26 cellular contexts compared by ENCODE assay signal in the genomic region with DNA sequence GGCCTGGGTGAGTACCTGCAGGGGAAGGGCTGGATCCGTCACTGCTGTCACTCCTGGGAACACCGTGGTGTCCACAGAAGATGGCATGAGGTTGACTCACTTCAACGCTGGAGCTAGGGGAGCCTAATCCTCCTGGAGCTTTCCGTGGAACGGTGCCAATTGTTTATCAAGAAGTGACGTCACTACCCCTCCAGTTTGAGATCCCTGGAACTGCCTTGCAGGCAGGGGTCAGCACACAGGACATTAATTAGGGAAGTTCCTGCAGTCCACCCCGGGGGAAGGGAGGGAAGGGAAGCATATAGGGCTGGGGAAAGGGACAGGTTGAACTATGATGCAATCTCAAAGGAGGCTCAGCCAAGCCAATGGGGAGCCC.
"Had no signal": no experiment of that assay in that cellular context is flagged by ENCODE, and none has a peak within 500 bp of the region (broad histone marks: within the 10 kb centered on the region; RNA-seq: fewer than 3 reads in every experiment).

No MANE protein-coding gene starts in this region.

- H3K27me3 ChIP-seq: breast epithelium, MG63 had no signal

- H3K9me3 Mint-ChIP-seq: activated naive CD4-positive, alpha-beta T cell treated with anti-CD3 and anti-CD28 coated beads, Interleukin-2, amount 50 U/mL, for 24 hours; activated T-cell treated with anti-CD3 and anti-CD28 coated beads, Interleukin-2, amount 50 U/mL, for 24 hours; activated T-helper 1 cell treated with anti-CD3 and anti-CD28 coated beads, Interleukin-12 subunit alpha, Interleukin-12 subunit beta, Interleukin-2, Interleukin-4 antibody, amounts not matched to agents 30 ng/mL and 10 ng/mL and 1 ng/mL, durations not matched to agents 14 hours and 24 hours and 36 hours; T-helper 1 cell treated with Interleukin-12 subunit alpha and Interleukin-12 subunit beta and Interleukin-4 antibody, amounts not matched to agents 30 μg/mL and 1 μg/mL, for 36 hours had no signal

- DNase-seq: activated CD4-positive, alpha-beta T cell treated with anti-CD3 and anti-CD28 coated beads for 48 hours; activated CD4-positive, alpha-beta T cell treated with anti-CD3 and anti-CD28 coated beads, Interleukin-2, amount 50 U/mL, for 48 hours; activated CD4-positive, CD25-positive, alpha-beta regulatory T cell treated with anti-CD3 and anti-CD28 coated beads, Interleukin-2, amount 50 U/mL, for 72 hours; activated CD8-positive, alpha-beta memory T cell treated with anti-CD3 and anti-CD28 coated beads, Interleukin-2, amount 10 ng/mL, durations not matched to agents 7 days and 5 days; activated effector memory CD4-positive, alpha-beta T cell treated with Interleukin-2 at 50 U/mL for 16 hours; activated naive CD4-positive, alpha-beta T cell; activated T-cell treated with anti-CD3 and anti-CD28 coated beads, Interleukin-2, amount 50 U/mL, for 24 hours; aorta; caudate nucleus; MG63; MV-4-11; NCI-H1092 treated with DMSO at 0.1 percent for 48 hours; NCI-H1417 treated with DMSO at 0.1 percent for 48 hours; NCI-H1694; NCI-H2029; NCI-H748 treated with DMSO at 0.1 percent for 48 hours; OCI-M1; SHP77 had no signal

- H3K4me1 Mint-ChIP-seq: activated CD8-positive, alpha-beta memory T cell treated with anti-CD3 and anti-CD28 coated beads, Interleukin-2, amount 10 ng/mL, durations not matched to agents 7 days and 5 days; activated naive CD4-positive, alpha-beta T cell treated with anti-CD3 and anti-CD28 coated beads, Interleukin-2, amount 50 U/mL, for 24 hours had no signal

- H3K9me3 ChIP-seq: breast epithelium, MG63, SJSA1 had no signal

- ATAC-seq: activated CD8-positive, alpha-beta memory T cell treated with anti-CD3 and anti-CD28 coated beads, Interleukin-2, amount 10 ng/mL, durations not matched to agents 7 days and 5 days; Panc1 had no signal

- H3K36me3 Mint-ChIP-seq: activated CD8-positive, alpha-beta memory T cell treated with anti-CD3 and anti-CD28 coated beads, Interleukin-2, amount 10 ng/mL, durations not matched to agents 7 days and 5 days; activated naive CD4-positive, alpha-beta T cell treated with anti-CD3 and anti-CD28 coated beads, Interleukin-2, amount 50 U/mL, for 24 hours; WTC11 had no signal

- H3K27ac ChIP-seq: breast epithelium, RWPE1, SJSA1 had no signal

- H3K4me3 Mint-ChIP-seq: activated CD8-positive, alpha-beta memory T cell treated with anti-CD3 and anti-CD28 coated beads, Interleukin-2, amount 10 ng/mL, durations not matched to agents 7 days and 5 days; activated naive CD4-positive, alpha-beta T cell treated with anti-CD3 and anti-CD28 coated beads, Interleukin-2, amount 50 U/mL, for 24 hours; activated T-cell treated with anti-CD3 and anti-CD28 coated beads, Interleukin-2, amount 50 U/mL, for 24 hours; activated T-helper 1 cell treated with anti-CD3 and anti-CD28 coated beads, Interleukin-12 subunit alpha, Interleukin-12 subunit beta, Interleukin-2, Interleukin-4 antibody, amounts not matched to agents 30 ng/mL and 10 ng/mL and 1 ng/mL, durations not matched to agents 14 hours and 24 hours and 36 hours; T-helper 1 cell treated with Interleukin-12 subunit alpha and Interleukin-12 subunit beta and Interleukin-4 antibody, amounts not matched to agents 30 μg/mL and 1 μg/mL, for 36 hours; WTC11 had no signal

- H3K4me1 ChIP-seq: breast epithelium, SJSA1 had no signal

- H3K4me3 ChIP-seq: breast epithelium, MG63, SJSA1 had no signal

- H3K36me3 ChIP-seq: breast epithelium, MG63, SJSA1 had no signal

- H3K27ac Mint-ChIP-seq: activated CD8-positive, alpha-beta memory T cell treated with anti-CD3 and anti-CD28 coated beads, Interleukin-2, amount 10 ng/mL, durations not matched to agents 7 days and 5 days; activated naive CD4-positive, alpha-beta T cell treated with anti-CD3 and anti-CD28 coated beads, Interleukin-2, amount 50 U/mL, for 24 hours; activated T-cell treated with anti-CD3 and anti-CD28 coated beads, Interleukin-2, amount 50 U/mL, for 24 hours; activated T-helper 1 cell treated with anti-CD3 and anti-CD28 coated beads, Interleukin-12 subunit alpha, Interleukin-12 subunit beta, Interleukin-2, Interleukin-4 antibody, amounts not matched to agents 30 ng/mL and 10 ng/mL and 1 ng/mL, durations not matched to agents 14 hours and 24 hours and 36 hours; T-helper 1 cell treated with Interleukin-12 subunit alpha and Interleukin-12 subunit beta and Interleukin-4 antibody, amounts not matched to agents 30 μg/mL and 1 μg/mL, for 36 hours; WTC11 had no signal
